Comparison of ENCODE assay signal across 9 cellular contexts in genomic region chr17:29177541-29177870, GRCh38. TPM values are rescaled to one million over a fixed set of nuclear protein-coding genes. Genes with fewer than 3 reads are reported as not detected.
DNase-seq lines count a peak whose midpoint lies in the region; ATAC-seq and TF ChIP-seq lines count a peak whose summit lies in the region.
"Had no signal": no experiment of that assay in that cellular context is flagged by ENCODE, and none has a peak within 500 bp of the region (broad histone marks: within the 10 kb centered on the region; RNA-seq: fewer than 3 reads in every experiment).

No MANE protein-coding gene starts in this region.

- H3K36me3 ChIP-seq in HUES6 (ENCODE audit: control insufficient read depth, insufficient read depth, low read length) (no peaks in the 10 kb centered on the region), brain microvascular endothelial cell (replicated peaks) (no peaks in the 10 kb centered on the region)

- H3K27me3 Mint-ChIP-seq in activated T-helper 17 cell treated with anti-CD3 and anti-CD28 coated beads, Interleukin-2, amount 50 U/mL, for 72 hours: peaks cover 2% of the 10 kb centered on the region
- H3K27me3 Mint-ChIP-seq in stimulated activated memory B cell treated with anti-CD40 and anti-IgM and Interleukin-4, amounts not matched to agents 10 μg/mL and 1 μg/mL and 100 μg/mL, for 72 hours: no peaks in the 10 kb centered on the region

- peak overlapping the region; percentile 62 for H3K27ac Mint-ChIP-seq in activated T-helper 17 cell treated with anti-CD3 and anti-CD28 coated beads, Interleukin-2, amount 50 U/mL, for 72 hours
- peak overlapping the region; percentile 85 for H3K27ac Mint-ChIP-seq in stimulated activated memory B cell treated with anti-CD40 and anti-IgM and Interleukin-4, amounts not matched to agents 10 μg/mL and 1 μg/mL and 100 μg/mL, for 72 hours

- DNase-seq in SIG-M5 treated with dmso at 0.1 percent for 504 hours (lab: John Stamatoyannopoulos, UW; ENCODE audit: unreplicated experiment) (no peak), brain microvascular endothelial cell (no peak), germinal center (ENCODE audit: low spot score) (no peak)
- DNase-seq: NCI-H1694 had no signal

- no peaks in the 10 kb centered on the region for H3K36me3 Mint-ChIP-seq in activated T-helper 17 cell treated with anti-CD3 and anti-CD28 coated beads, Interleukin-2, amount 50 U/mL, for 72 hours (ENCODE audit: low read depth)
- H3K36me3 Mint-ChIP-seq in stimulated activated memory B cell treated with anti-CD40 and anti-IgM and Interleukin-4, amounts not matched to agents 10 μg/mL and 1 μg/mL and 100 μg/mL, for 72 hours: no peaks in the 10 kb centered on the region

- no peak overlapping the region for H3K27ac ChIP-seq in HUES6 (ENCODE audit: low read depth, low read length)
- H3K27ac ChIP-seq in layer of hippocampus (ENCODE audit: low read depth, low read length): peak overlapping the region; percentile 59
- no peak overlapping the region for H3K27ac ChIP-seq in brain microvascular endothelial cell

- H3K4me3 ChIP-seq in HUES6 (ENCODE audit: low read depth, low read length) (peak overlapping the region; percentile 24; the same call in 1 of the 2 replicates), brain microvascular endothelial cell (ENCODE audit: low read depth, low read length) (no peak overlapping the region)

- no peak for ATAC-seq in activated T-helper 17 cell treated with anti-CD3 and anti-CD28 coated beads, Interleukin-2, amount 50 U/mL, for 72 hours (replicated peaks)
- ATAC-seq in stimulated activated memory B cell treated with anti-CD40 and anti-IgM and Interleukin-4, amounts not matched to agents 10 μg/mL and 1 μg/mL and 100 μg/mL, for 72 hours: no peak
- ATAC-seq in HG02973 (IDR thresholded peaks at IDR 0.05; ENCODE audit: unreplicated experiment): no peak

- peak overlapping the region; percentile 75 for H3K4me3 Mint-ChIP-seq in activated T-helper 17 cell treated with anti-CD3 and anti-CD28 coated beads, Interleukin-2, amount 50 U/mL, for 72 hours
- H3K4me3 Mint-ChIP-seq in stimulated activated memory B cell treated with anti-CD40 and anti-IgM and Interleukin-4, amounts not matched to agents 10 μg/mL and 1 μg/mL and 100 μg/mL, for 72 hours: peak overlapping the region; percentile 78

- peaks cover 12% of the 10 kb centered on the region for H3K4me1 Mint-ChIP-seq in activated T-helper 17 cell treated with anti-CD3 and anti-CD28 coated beads, Interleukin-2, amount 50 U/mL, for 72 hours
- peaks cover 47% of the 10 kb centered on the region for H3K4me1 Mint-ChIP-seq in stimulated activated memory B cell treated with anti-CD40 and anti-IgM and Interleukin-4, amounts not matched to agents 10 μg/mL and 1 μg/mL and 100 μg/mL, for 72 hours

- H3K9me3 Mint-ChIP-seq in activated T-helper 17 cell treated with anti-CD3 and anti-CD28 coated beads, Interleukin-2, amount 50 U/mL, for 72 hours: no peaks in the 10 kb centered on the region
- no peaks in the 10 kb centered on the region for H3K9me3 Mint-ChIP-seq in stimulated activated memory B cell treated with anti-CD40 and anti-IgM and Interleukin-4, amounts not matched to agents 10 μg/mL and 1 μg/mL and 100 μg/mL, for 72 hours

- no peak for TF ChIP-seq CTCF in brain microvascular endothelial cell (IDR thresholded peaks at IDR 0.05; ENCODE audit: low read depth, low read length, missing control alignments)

- H3K9ac ChIP-seq in HUES6 (ENCODE audit: low read length): peak overlapping the region; percentile 46

- H3K27me3 ChIP-seq in HUES6 (ENCODE audit: control insufficient read depth, insufficient read depth, low read length) (peaks cover 16% of the 10 kb centered on the region), layer of hippocampus (ENCODE audit: control insufficient read depth, insufficient read depth, low read length) (no peaks in the 10 kb centered on the region), brain microvascular endothelial cell (replicated peaks) (no peaks in the 10 kb centered on the region)

- peaks cover 31% of the 10 kb centered on the region for H3K4me1 ChIP-seq in HUES6 (ENCODE audit: control insufficient read depth, insufficient read depth, low read length)

- no peaks in the 10 kb centered on the region for H3K9me3 ChIP-seq in HUES6 (ENCODE audit: control insufficient read depth, insufficient read depth, low read depth, low read length)

- in situ Hi-C loops in brain microvascular endothelial cell (cut with HindIII; ENCODE audit: low pct_ligation_motif_present, low sequenced_read_pairs): no loop called here

RNA-seq across cellular contexts. Expression of gene MYO18A, which starts 2.7 kb away (rescaled TPM):
- 10 to 100 TPM; 90.6 to 95.9 TPM for total RNA-seq in activated T-helper 17 cell treated with anti-CD3 and anti-CD28 coated beads, Interleukin-2, amount 50 U/mL, for 72 hours
